ENCODE assay signal across 17 cellular contexts in genomic region chr3:153897842-153898241, GRCh38.
DNase-seq lines count a peak whose midpoint lies in the region; ATAC-seq and TF ChIP-seq lines count a peak whose summit lies in the region.
"Had no signal": no experiment of that assay in that cellular context is flagged by ENCODE, and none has a peak within 500 bp of the region (broad histone marks: within the 10 kb centered on the region; RNA-seq: fewer than 3 reads in every experiment).

No MANE protein-coding gene starts in this region.

- ATAC-seq in GM18505 (IDR thresholded peaks at IDR 0.05; ENCODE audit: unreplicated experiment) = peak; percentile 53
- ATAC-seq in GM19455 (IDR thresholded peaks at IDR 0.05; ENCODE audit: unreplicated experiment) = peak; percentile 77
- peak; percentile 81 for ATAC-seq in HG02763 (IDR thresholded peaks at IDR 0.05; ENCODE audit: unreplicated experiment)
- ATAC-seq in HG03342 (IDR thresholded peaks at IDR 0.05; ENCODE audit: unreplicated experiment) = peak; percentile 81
- ATAC-seq: heart right ventricle, left lung, PC-3, T-helper 17 cell had no signal

- no peak for DNase-seq in amniotic stem cell (lab: John Stamatoyannopoulos, UW)
- no peak for DNase-seq in NCI-H1048 (lab: John Stamatoyannopoulos, UW)
- DNase-seq in NOMO-1 treated with dmso at 0.1 percent for 144 hours (lab: John Stamatoyannopoulos, UW; ENCODE audit: unreplicated experiment) = no peak
- no peak for DNase-seq in stimulated activated CD4-positive, alpha-beta T cell treated with anti-CD3 and anti-CD28 coated beads, Interleukin-4, amount 100 ng/mL, for 1 hour
- DNase-seq: activated CD4-positive, alpha-beta T cell treated with anti-CD3 and anti-CD28 coated beads, Interleukin-2, amount 50 U/mL, for 4 hours; activated naive CD4-positive, alpha-beta T cell; heart right ventricle; left lung; NCI-H2171 treated with DMSO at 0.1 percent for 48 hours; nephron progenitor cell; PC-3; T-helper 17 cell; transverse colon had no signal

- TF ChIP-seq POLR2A in GM18505 (IDR thresholded peaks at IDR 0.05; ENCODE audit: borderline replicate concordance, extremely low read depth, insufficient read depth, insufficient read length) = no peak
